Comparison of ENCODE assay signal across 8 cellular contexts in the genomic region with DNA sequence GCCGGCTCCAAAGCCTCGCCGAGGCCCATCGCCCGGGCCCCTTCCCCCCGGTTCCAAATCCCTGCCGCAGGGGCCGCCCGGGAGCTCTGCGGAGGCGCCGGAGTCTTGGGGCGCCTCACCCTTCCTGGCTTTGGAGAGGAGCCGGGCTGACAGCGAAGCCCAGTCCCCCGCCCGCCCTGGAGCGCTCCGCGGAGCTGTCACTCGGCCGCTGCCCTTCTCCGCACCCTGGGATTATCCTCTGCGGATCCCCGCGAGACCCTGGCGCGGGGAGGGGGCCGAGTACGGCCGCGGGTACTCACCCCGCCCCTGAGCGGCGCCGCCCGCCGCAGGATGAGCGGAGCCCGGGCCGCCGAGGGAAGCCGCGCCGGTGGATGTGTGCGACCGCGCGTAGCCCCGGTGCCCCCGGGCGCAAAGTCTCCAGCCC. TPM values are rescaled to one million over a fixed set of nuclear protein-coding genes. Genes with fewer than 3 reads are reported as not detected.
A peak's percentile ranks its signal among the peaks of the same experiment; 100 is the strongest.
DNase-seq lines count a peak whose midpoint lies in the region; ATAC-seq and TF ChIP-seq lines count a peak whose summit lies in the region.

No MANE protein-coding gene starts in this region.

- under 1% methylated on average over 52 of the region's 52 CpGs for WGBS in urinary bladder

- no peak overlapping the region for H3K27ac ChIP-seq in lower lobe of right lung
- H3K27ac ChIP-seq in urinary bladder (ENCODE audit: low read depth), result no peak overlapping the region

- peak overlapping the region; percentile 41 to 48 for H3K4me3 ChIP-seq in cardiac fibroblast (replicated peaks in 1 of 2; ENCODE audit: low read depth in 2 of 2, low read length in 2 of 2)
- peak overlapping the region; percentile 47 for H3K4me3 ChIP-seq in lower lobe of right lung
- peak overlapping the region; percentile 62 for H3K4me3 ChIP-seq in urinary bladder (ENCODE audit: low read depth, low read length)

- H3K9me3 ChIP-seq in lower lobe of right lung, result peaks cover 11% of the 10 kb centered on the region

- intact Hi-C loops in lower lobe of right lung (cut with DNase I), result no loop called here

- peaks cover 49% of the 10 kb centered on the region for H3K27me3 ChIP-seq in lower lobe of right lung (ENCODE audit: low read depth)

- peak; percentile 56 for ATAC-seq in HG03354 (IDR thresholded peaks at IDR 0.05; ENCODE audit: poor library complexity, severe bottlenecking, unreplicated experiment)
- ATAC-seq in lower lobe of right lung, result peak; percentile 56 to 64
- no peak for ATAC-seq in HG03108 (IDR thresholded peaks at IDR 0.05; ENCODE audit: unreplicated experiment)
- no peak for ATAC-seq in HG03342 (IDR thresholded peaks at IDR 0.05; ENCODE audit: unreplicated experiment)
- no peak for ATAC-seq in HG03457 (IDR thresholded peaks at IDR 0.05; ENCODE audit: unreplicated experiment)

- peak; percentile 18 for DNase-seq in Ammon's horn (ENCODE audit: low spot score)
- DNase-seq in cardiac fibroblast (ENCODE audit: low read depth in 2 of 2), result peak in 1 of 2 donors; percentile 21
- peak; percentile 28 for DNase-seq in lower lobe of right lung

- TF ChIP-seq CTCF in cardiac fibroblast (IDR thresholded peaks at IDR 0.05; ENCODE audit: low read depth, low read length) (no peak), lower lobe of right lung (IDR thresholded peaks at IDR 0.05) (no peak)

- H3K4me1 ChIP-seq in lower lobe of right lung (no peaks in the 10 kb centered on the region), urinary bladder (ENCODE audit: insufficient read depth) (no peaks in the 10 kb centered on the region)

- H3K36me3 ChIP-seq in lower lobe of right lung, result no peaks in the 10 kb centered on the region
- H3K36me3 ChIP-seq in urinary bladder (ENCODE audit: insufficient read depth), result no peaks in the 10 kb centered on the region

RNA-seq across cellular contexts. Expression of a gene that starts 0.3 kb away (rescaled TPM):
- total RNA-seq in lower lobe of right lung, result not detected
- 5.2 TPM for total RNA-seq in urinary bladder
- 2.4 TPM for polyA plus RNA-seq in urinary bladder

Comparison
In these comparisons a context has a peak if more than half of its experiments do, and no peak if none do; other contexts are left out.
1. ATAC-seq: peak in HG03354 (single experiment) and lower lobe of right lung (2 of 2); none in HG03108 (single experiment), HG03342 (single experiment) and HG03457 (single experiment).
2. Peak in every context shown above with its lines, with median percentiles within 50 percentile points of each other: H3K4me3 ChIP-seq.